Comparison of ENCODE assay signal across 8 cellular contexts in genomic region chr17:45132302-45132568, GRCh38. TPM values are rescaled to one million over a fixed set of nuclear protein-coding genes. Genes with fewer than 3 reads are reported as not detected.
DNase-seq lines count a peak whose midpoint lies in the region; ATAC-seq and TF ChIP-seq lines count a peak whose summit lies in the region.

A gene with protein sequence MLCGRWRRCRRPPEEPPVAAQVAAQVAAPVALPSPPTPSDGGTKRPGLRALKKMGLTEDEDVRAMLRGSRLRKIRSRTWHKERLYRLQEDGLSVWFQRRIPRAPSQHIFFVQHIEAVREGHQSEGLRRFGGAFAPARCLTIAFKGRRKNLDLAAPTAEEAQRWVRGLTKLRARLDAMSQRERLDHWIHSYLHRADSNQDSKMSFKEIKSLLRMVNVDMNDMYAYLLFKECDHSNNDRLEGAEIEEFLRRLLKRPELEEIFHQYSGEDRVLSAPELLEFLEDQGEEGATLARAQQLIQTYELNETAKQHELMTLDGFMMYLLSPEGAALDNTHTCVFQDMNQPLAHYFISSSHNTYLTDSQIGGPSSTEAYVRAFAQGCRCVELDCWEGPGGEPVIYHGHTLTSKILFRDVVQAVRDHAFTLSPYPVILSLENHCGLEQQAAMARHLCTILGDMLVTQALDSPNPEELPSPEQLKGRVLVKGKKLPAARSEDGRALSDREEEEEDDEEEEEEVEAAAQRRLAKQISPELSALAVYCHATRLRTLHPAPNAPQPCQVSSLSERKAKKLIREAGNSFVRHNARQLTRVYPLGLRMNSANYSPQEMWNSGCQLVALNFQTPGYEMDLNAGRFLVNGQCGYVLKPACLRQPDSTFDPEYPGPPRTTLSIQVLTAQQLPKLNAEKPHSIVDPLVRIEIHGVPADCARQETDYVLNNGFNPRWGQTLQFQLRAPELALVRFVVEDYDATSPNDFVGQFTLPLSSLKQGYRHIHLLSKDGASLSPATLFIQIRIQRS (minus strand): TSS chr17:45132515. CDS start chr17:45132410, 105 bp downstream.

- H3K9me3 Mint-ChIP-seq in T-cell (no peaks in the 10 kb centered on the region), osteocyte (ENCODE audit: unreplicated experiment) (no peaks in the 10 kb centered on the region)

- peak within 1 kb of the TSS; percentile 87 to 91 (median 89) for H3K4me3 Mint-ChIP-seq in T-cell
- peak within 1 kb of the TSS; percentile 87 for H3K4me3 Mint-ChIP-seq in osteocyte (ENCODE audit: unreplicated experiment)

- H3K4me1 Mint-ChIP-seq in T-cell (peaks cover 17 to 23% (median 21%) of the 10 kb centered on the region in 3 donors), osteocyte (ENCODE audit: unreplicated experiment) (peaks cover 58% of the 10 kb centered on the region)

- H3K27ac Mint-ChIP-seq in T-cell (peak within 1 kb of the TSS; percentile 59 to 89), osteocyte (ENCODE audit: unreplicated experiment) (peak within 1 kb of the TSS; percentile 90)

- POLR2A ChIA-PET in T-cell (lab: Charles Lee) = no interaction called here

- H3K36me3 Mint-ChIP-seq in T-cell (no peaks in the 10 kb centered on the region), osteocyte (ENCODE audit: unreplicated experiment) (no peaks in the 10 kb centered on the region)

- ATAC-seq in T-cell (replicated peaks in 1 of 4) = peak; percentile 8 to 56 (median 52)
- ATAC-seq in HG03457 (IDR thresholded peaks at IDR 0.05; ENCODE audit: unreplicated experiment) = no peak

- TF ChIP-seq CTCF in fibroblast of pulmonary artery (IDR thresholded peaks at IDR 0.05; ENCODE audit: low read length, missing control alignments) (no peak), osteocyte (IDR thresholded peaks at IDR 0.05) (no peak)

- no peaks in the 10 kb centered on the region for H3K27me3 ChIP-seq in H7 (ENCODE audit: control insufficient read depth, insufficient read depth, low read length)

- CTCF ChIA-PET in T-cell (lab: Charles Lee) = no interaction called here

- H3K36me3 ChIP-seq in H7 (replicated peaks; ENCODE audit: control insufficient read depth, insufficient read depth, low read length) = no peaks in the 10 kb centered on the region; the same call in 1 of the 2 replicates

- no peak for DNase-seq in H7
- DNase-seq in T-cell = no peak
- DNase-seq in fibroblast of pulmonary artery (ENCODE audit: low read depth) = no peak
- DNase-seq in osteocyte (ENCODE audit: extremely low spot score, unreplicated experiment) = peak; percentile 91
- DNase-seq in SKM-1 (lab: John Stamatoyannopoulos, UW; ENCODE audit: unreplicated experiment) = no peak
- no peak for DNase-seq in NCI-H774 (lab: John Stamatoyannopoulos, UW)
- no peak for DNase-seq in stimulated activated CD4-positive, alpha-beta T cell treated with anti-CD3 and anti-CD28 coated beads, Interleukin-15, amount 100 ng/mL, for 24 hours

- H3K4me3 ChIP-seq in H7 (ENCODE audit: insufficient read depth, low read depth, low read length) = peak within 1 kb of the TSS; percentile 76
- peak within 1 kb of the TSS; percentile 82 for H3K4me3 ChIP-seq in fibroblast of pulmonary artery (replicated peaks; ENCODE audit: low read depth, low read length)

- H3K27me3 Mint-ChIP-seq in T-cell (no peaks in the 10 kb centered on the region), osteocyte (ENCODE audit: unreplicated experiment) (no peaks in the 10 kb centered on the region)

RNA-seq across cellular contexts. Expression of the gene that starts here (rescaled TPM):
- total RNA-seq in H7 (2014; rRNA removed; shearing (Covaris generic)) = 24.1 and 28.6 TPM in 2 replicates
- total RNA-seq in T-cell (1 to 10 TPM; 3.1 to 9.9 (median 4.8) TPM), osteocyte (92.3 and 111 TPM in 2 replicates)
